Comparison of ENCODE assay signal across 28 cellular contexts in genomic region chr5:89095341-89095740, GRCh38.
"Had no signal": no experiment of that assay in that cellular context is flagged by ENCODE, and none has a peak within 500 bp of the region (broad histone marks: within the 10 kb centered on the region; RNA-seq: fewer than 3 reads in every experiment).

No MANE protein-coding gene starts in this region.

- DNase-seq: activated CD4-positive, alpha-beta T cell treated with anti-CD3 and anti-CD28 coated beads for 36 hours; activated CD4-positive, alpha-beta T cell treated with anti-CD3 and anti-CD28 coated beads, Interleukin-2, amount 10 ng/mL, durations not matched to agents 7 days and 5 days; activated CD4-positive, alpha-beta T cell treated with anti-CD3 and anti-CD28 coated beads, Interleukin-2, amount 50 U/mL, for 48 hours; activated CD8-positive, alpha-beta T cell treated with anti-CD3 and anti-CD28 coated beads, Interleukin-2, amount 10 ng/mL, durations not matched to agents 7 days and 5 days; activated gamma-delta T cell; activated naive CD4-positive, alpha-beta T cell treated with Interleukin-2 at 50 U/mL for 16 hours; activated naive CD8-positive, alpha-beta T cell treated with anti-CD3 and anti-CD28 coated beads, Interleukin-2, amount 10 ng/mL, durations not matched to agents 7 days and 5 days; activated T-cell treated with anti-CD3 and anti-CD28 coated beads, Interleukin-2, amount 50 U/mL, for 24 hours; anterior cingulate cortex; caudate nucleus; cerebellar nuclear complex; KG1; NCI-H1092 treated with DMSO at 0.1 percent for 48 hours; NCI-H1417; NCI-H146; NCI-H187; NCI-H2029 treated with DMSO at 0.1 percent for 48 hours; NCI-H2107; NCI-H2171; NCI-H510A; NCI-H526; NCI-H748 treated with DMSO at 0.1 percent for 48 hours; OCI-M1; SHP77; SJCRH30 had no signal

- H3K27me3 ChIP-seq: SJCRH30 had no signal

- H3K36me3 ChIP-seq: SJCRH30 had no signal

- H3K4me3 ChIP-seq: SJCRH30, SK-N-MC had no signal

- H3K4me1 ChIP-seq: SJCRH30 had no signal

- FAIRE-seq: bronchial epithelial cell, TTC549 had no signal

- H3K27ac ChIP-seq: SJCRH30, SK-N-MC had no signal
